8 cellular contexts compared by ENCODE assay signal in genomic region chr1:26164036-26164927, GRCh38. TPM values are rescaled to one million over a fixed set of nuclear protein-coding genes. Genes with fewer than 3 reads are reported as not detected.
DNase-seq lines count a peak whose midpoint lies in the region; ATAC-seq and TF ChIP-seq lines count a peak whose summit lies in the region.

No MANE protein-coding gene starts in this region.

- WGBS in smooth muscle cell (ENCODE audit: low lambda C conversion rate), result 14% methylated on average over 63 of the region's 73 CpGs

- no peaks in the 10 kb centered on the region for H3K36me3 ChIP-seq in SJCRH30
- H3K36me3 ChIP-seq in iPS-15b (ENCODE audit: control insufficient read depth, insufficient read depth, low read length), result no peaks in the 10 kb centered on the region
- no peaks in the 10 kb centered on the region for H3K36me3 ChIP-seq in smooth muscle cell (ENCODE audit: low read depth)

- peak overlapping the region; percentile 88 for H3K4me2 ChIP-seq in smooth muscle cell

- H2AFZ ChIP-seq in smooth muscle cell (ENCODE audit: low read depth), result peak overlapping the region; percentile 69

- H3K4me3 ChIP-seq in SJCRH30 (peak overlapping the region; percentile 39), iPS-15b (ENCODE audit: low read depth, low read length) (peak overlapping the region; percentile 61), smooth muscle cell (peak overlapping the region; percentile 55)

- H3K27me3 ChIP-seq in SJCRH30, result peaks cover 13% of the 10 kb centered on the region; the same call in 1 of the 2 replicates
- peaks cover 68% of the 10 kb centered on the region for H3K27me3 ChIP-seq in iPS-15b (ENCODE audit: control insufficient read depth, insufficient read depth, low read length)
- H3K27me3 ChIP-seq in smooth muscle cell (ENCODE audit: low read depth), result no peaks in the 10 kb centered on the region

- H3K9ac ChIP-seq in iPS-15b (ENCODE audit: low read depth, low read length) (peak overlapping the region; percentile 79), smooth muscle cell (ENCODE audit: low read depth) (no peak overlapping the region)

- DNase-seq in SJCRH30 (no peak), smooth muscle cell (lab: John Stamatoyannopoulos, UW; ENCODE audit: unreplicated experiment) (peak; percentile 9), KG1 (lab: John Stamatoyannopoulos, UW) (no peak)

- H3K27ac ChIP-seq in SJCRH30 (no peak overlapping the region), angular gyrus (ENCODE audit: low read depth, low read length) (peak overlapping the region; percentile 55), smooth muscle cell (ENCODE audit: low read depth) (no peak overlapping the region)

- no peaks in the 10 kb centered on the region for H3K79me2 ChIP-seq in smooth muscle cell (ENCODE audit: low read depth)

- H4K20me1 ChIP-seq in smooth muscle cell (ENCODE audit: low read depth), result no peaks in the 10 kb centered on the region

- no peaks in the 10 kb centered on the region for H3K9me3 ChIP-seq in SJCRH30 (replicated peaks)
- H3K9me3 ChIP-seq in iPS-15b (ENCODE audit: control insufficient read depth, insufficient read depth, low read length), result no peaks in the 10 kb centered on the region
- H3K9me3 ChIP-seq in smooth muscle cell (replicated peaks; ENCODE audit: low read depth), result no peaks in the 10 kb centered on the region

- peaks cover 8% of the 10 kb centered on the region for H3F3A ChIP-seq in smooth muscle cell (ENCODE audit: low read depth)

- ATAC-seq in GM21515 (IDR thresholded peaks at IDR 0.05; ENCODE audit: unreplicated experiment) (no peak), HG02588 (IDR thresholded peaks at IDR 0.05; ENCODE audit: unreplicated experiment) (no peak)

- H3K4me1 ChIP-seq in SJCRH30 (peaks cover 37% of the 10 kb centered on the region), iPS-15b (ENCODE audit: control insufficient read depth, insufficient read depth, low read length) (peaks cover 27% of the 10 kb centered on the region), smooth muscle cell (ENCODE audit: low read depth) (peaks cover 23% of the 10 kb centered on the region)

- TF ChIP-seq CTCF in GM12873 (IDR thresholded peaks at IDR 0.05; ENCODE audit: insufficient read depth, low read depth, low read length, missing control alignments) (peak; percentile 50), smooth muscle cell (IDR thresholded peaks at IDR 0.05; ENCODE audit: borderline replicate concordance, insufficient read depth, poor library complexity, severe bottlenecking) (peak; percentile 71)

RNA-seq across cellular contexts. Expression of gene C1orf232, which starts 4.5 kb away (rescaled TPM):
- total RNA-seq in SJCRH30 (2014; rRNA removed; shearing (Covaris generic)), result 0.18 TPM in 1 of 2 replicates, not detected in the other
- total RNA-seq in smooth muscle cell, result not detected in 2 replicates
- not detected in 2 replicates for polyA plus RNA-seq in smooth muscle cell

RNA-seq across cellular contexts. Expression of gene FAM110D, which starts 5.4 kb away (rescaled TPM):
- 0.10 and 0.18 TPM in 2 replicates for total RNA-seq in SJCRH30 (2014; rRNA removed; shearing (Covaris generic))
- not detected in 2 replicates for total RNA-seq in smooth muscle cell
- 0.08 TPM in 1 of 2 replicates, not detected in the other for polyA plus RNA-seq in smooth muscle cell

RNA-seq across cellular contexts. Expression of gene ZNF593, which starts 5.4 kb away (rescaled TPM):
- total RNA-seq in SJCRH30 (2014; rRNA removed; shearing (Covaris generic)), result 27.4 and 38.8 TPM in 2 replicates
- 9.2 and 38.4 TPM in 2 replicates for total RNA-seq in smooth muscle cell
- polyA plus RNA-seq in smooth muscle cell, result 52.4 and 67.7 TPM in 2 replicates

RNA-seq across cellular contexts. Expression of gene ZNF593OS, which starts 7.3 kb away (rescaled TPM):
- total RNA-seq in SJCRH30 (2014; rRNA removed; shearing (Covaris generic)), result not detected in 2 replicates
- total RNA-seq in smooth muscle cell, result not detected in 2 replicates
- polyA plus RNA-seq in smooth muscle cell, result 1.5 TPM in 1 of 2 replicates, not detected in the other

RNA-seq across cellular contexts. Expression of gene CNKSR1, which starts 13.0 kb away (rescaled TPM):
- 1.2 and 2.6 TPM in 2 replicates for total RNA-seq in SJCRH30 (2014; rRNA removed; shearing (Covaris generic))
- total RNA-seq in smooth muscle cell, result 2.6 and 6.6 TPM in 2 replicates
- 1.4 and 8.6 TPM in 2 replicates for polyA plus RNA-seq in smooth muscle cell
